Comparison of ENCODE assay signal across 1 cellular context in genomic region chr12:55687746-55688145, GRCh38.
TF ChIP-seq lines count a peak whose summit lies in the region.

No MANE protein-coding gene starts in this region.

TF ChIP-seq in HepG2, 621 proteins besides CTCF, POLR2A, EP300 and RAD21:
- no peak for TF ChIP-seq ZBTB4 (CRISPR knock-in tag; IDR thresholded peaks at IDR 0.05; ENCODE audit: borderline replicate concordance)
